In the genomic region with DNA sequence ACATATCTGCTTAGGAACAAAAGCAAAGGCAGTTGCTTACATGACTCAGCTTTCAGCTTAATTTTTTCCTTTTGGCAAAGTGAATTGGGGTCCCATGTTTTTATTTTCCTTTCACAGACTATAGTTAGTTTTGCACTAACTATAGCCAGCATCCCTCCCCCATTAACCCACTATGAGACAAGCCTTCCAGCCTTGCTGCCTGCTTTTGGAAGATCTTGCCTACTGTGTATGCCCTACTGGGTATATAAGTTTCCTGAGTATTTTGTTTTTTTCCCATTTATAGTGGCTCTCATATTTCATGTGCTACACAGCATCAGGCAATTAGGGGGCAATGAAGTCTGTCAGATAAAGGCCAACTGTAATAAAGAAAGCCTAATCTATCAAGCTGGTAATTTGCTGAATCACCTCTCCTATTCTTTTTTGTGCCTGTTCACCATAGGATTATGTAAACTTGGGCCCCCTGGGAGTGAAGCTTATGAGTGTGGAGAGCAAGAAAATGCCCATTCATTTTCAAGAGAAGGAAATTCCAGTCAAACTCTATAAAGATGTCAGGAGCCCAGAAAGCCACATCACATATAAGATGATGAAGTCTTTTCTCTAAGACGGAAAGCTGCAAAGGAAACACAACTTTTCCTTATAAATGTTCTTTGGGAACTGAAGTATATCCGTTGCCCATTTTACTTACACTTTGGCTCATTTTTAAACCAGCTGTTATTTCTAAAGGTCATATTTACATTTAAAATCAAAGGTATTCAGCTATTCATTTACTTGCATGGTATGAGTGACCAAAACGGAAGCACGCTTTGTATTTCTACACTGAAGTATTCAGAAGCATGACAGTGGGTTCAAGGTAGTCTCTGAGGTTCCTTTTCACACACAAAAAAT, we compare ENCODE assay signal across 1 cellular context.
TF ChIP-seq lines count a peak whose summit lies in the region.

No MANE protein-coding gene starts in this region.

TF ChIP-seq in HepG2, 621 proteins besides CTCF, POLR2A, EP300 and RAD21 (continued from another document and continues in another):
- TF ChIP-seq, protein P1, sequence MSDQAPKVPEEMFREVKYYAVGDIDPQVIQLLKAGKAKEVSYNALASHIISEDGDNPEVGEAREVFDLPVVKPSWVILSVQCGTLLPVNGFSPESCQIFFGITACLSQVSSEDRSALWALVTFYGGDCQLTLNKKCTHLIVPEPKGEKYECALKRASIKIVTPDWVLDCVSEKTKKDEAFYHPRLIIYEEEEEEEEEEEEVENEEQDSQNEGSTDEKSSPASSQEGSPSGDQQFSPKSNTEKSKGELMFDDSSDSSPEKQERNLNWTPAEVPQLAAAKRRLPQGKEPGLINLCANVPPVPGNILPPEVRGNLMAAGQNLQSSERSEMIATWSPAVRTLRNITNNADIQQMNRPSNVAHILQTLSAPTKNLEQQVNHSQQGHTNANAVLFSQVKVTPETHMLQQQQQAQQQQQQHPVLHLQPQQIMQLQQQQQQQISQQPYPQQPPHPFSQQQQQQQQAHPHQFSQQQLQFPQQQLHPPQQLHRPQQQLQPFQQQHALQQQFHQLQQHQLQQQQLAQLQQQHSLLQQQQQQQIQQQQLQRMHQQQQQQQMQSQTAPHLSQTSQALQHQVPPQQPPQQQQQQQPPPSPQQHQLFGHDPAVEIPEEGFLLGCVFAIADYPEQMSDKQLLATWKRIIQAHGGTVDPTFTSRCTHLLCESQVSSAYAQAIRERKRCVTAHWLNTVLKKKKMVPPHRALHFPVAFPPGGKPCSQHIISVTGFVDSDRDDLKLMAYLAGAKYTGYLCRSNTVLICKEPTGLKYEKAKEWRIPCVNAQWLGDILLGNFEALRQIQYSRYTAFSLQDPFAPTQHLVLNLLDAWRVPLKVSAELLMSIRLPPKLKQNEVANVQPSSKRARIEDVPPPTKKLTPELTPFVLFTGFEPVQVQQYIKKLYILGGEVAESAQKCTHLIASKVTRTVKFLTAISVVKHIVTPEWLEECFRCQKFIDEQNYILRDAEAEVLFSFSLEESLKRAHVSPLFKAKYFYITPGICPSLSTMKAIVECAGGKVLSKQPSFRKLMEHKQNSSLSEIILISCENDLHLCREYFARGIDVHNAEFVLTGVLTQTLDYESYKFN (CRISPR knock-in tag; conservative IDR thresholded peaks at IDR 0.05): peak; percentile 88
- TF ChIP-seq EHMT2 (IDR thresholded peaks at IDR 0.05; ENCODE audit: borderline replicate concordance, low read depth, low read length) (peak; percentile 59; the same call in 1 of the 2 replicates), ZNF17 (CRISPR knock-in tag; IDR thresholded peaks at IDR 0.05) (no peak), NR2F6 (IDR thresholded peaks at IDR 0.05) (peak; percentile 82), NR2F6 (CRISPR knock-in tag; IDR thresholded peaks at IDR 0.05) (peak; percentile 76), ASH2L (IDR thresholded peaks at IDR 0.05; ENCODE audit: insufficient read length, low read depth, low read length) (peak; percentile 98), ZNF225 (CRISPR knock-in tag; IDR thresholded peaks at IDR 0.05) (no peak), ZSCAN12 (CRISPR knock-in tag; IDR thresholded peaks at IDR 0.05) (no peak), ZNF703 (CRISPR knock-in tag; IDR thresholded peaks at IDR 0.05; ENCODE audit: borderline replicate concordance) (no peak), NRL (CRISPR knock-in tag; IDR thresholded peaks at IDR 0.05; ENCODE audit: borderline replicate concordance) (no peak), SP5 (CRISPR knock-in tag; IDR thresholded peaks at IDR 0.05; ENCODE audit: borderline replicate concordance, low read depth) (no peak), AHR (CRISPR knock-in tag; IDR thresholded peaks at IDR 0.05) (no peak), ZNF343 (CRISPR knock-in tag; IDR thresholded peaks at IDR 0.05) (no peak), ZNF251 (CRISPR knock-in tag; IDR thresholded peaks at IDR 0.05) (no peak), ZNF33B (CRISPR knock-in tag; IDR thresholded peaks at IDR 0.05) (no peak), SNAPC2 (CRISPR knock-in tag; IDR thresholded peaks at IDR 0.05) (no peak), ZNF224 (CRISPR knock-in tag; IDR thresholded peaks at IDR 0.05) (no peak), ZNF563 (CRISPR knock-in tag; IDR thresholded peaks at IDR 0.05) (no peak), RCOR2 (CRISPR knock-in tag; IDR thresholded peaks at IDR 0.05) (peak; percentile 25; the same call in 1 of the 2 replicates), ZNF549 (CRISPR knock-in tag; IDR thresholded peaks at IDR 0.05) (no peak), RBM22 (optimal IDR thresholded peaks at IDR 0.05; ENCODE audit: low read length) (no peak), ZNF605 (CRISPR knock-in tag; IDR thresholded peaks at IDR 0.05) (no peak)
- TF ChIP-seq, protein P2, sequence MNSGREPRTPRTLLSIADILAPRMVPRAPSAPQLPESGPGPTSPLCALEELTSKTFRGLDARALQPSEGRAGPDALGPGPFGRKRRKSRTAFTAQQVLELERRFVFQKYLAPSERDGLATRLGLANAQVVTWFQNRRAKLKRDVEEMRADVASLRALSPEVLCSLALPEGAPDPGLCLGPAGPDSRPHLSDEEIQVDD (CRISPR knock-in tag; IDR thresholded peaks at IDR 0.05; ENCODE audit: borderline replicate concordance): no peak
- TF ChIP-seq, protein P3, sequence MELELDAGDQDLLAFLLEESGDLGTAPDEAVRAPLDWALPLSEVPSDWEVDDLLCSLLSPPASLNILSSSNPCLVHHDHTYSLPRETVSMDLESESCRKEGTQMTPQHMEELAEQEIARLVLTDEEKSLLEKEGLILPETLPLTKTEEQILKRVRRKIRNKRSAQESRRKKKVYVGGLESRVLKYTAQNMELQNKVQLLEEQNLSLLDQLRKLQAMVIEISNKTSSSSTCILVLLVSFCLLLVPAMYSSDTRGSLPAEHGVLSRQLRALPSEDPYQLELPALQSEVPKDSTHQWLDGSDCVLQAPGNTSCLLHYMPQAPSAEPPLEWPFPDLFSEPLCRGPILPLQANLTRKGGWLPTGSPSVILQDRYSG (CRISPR knock-in tag; IDR thresholded peaks at IDR 0.05): no peak
- TF ChIP-seq, protein P4, sequence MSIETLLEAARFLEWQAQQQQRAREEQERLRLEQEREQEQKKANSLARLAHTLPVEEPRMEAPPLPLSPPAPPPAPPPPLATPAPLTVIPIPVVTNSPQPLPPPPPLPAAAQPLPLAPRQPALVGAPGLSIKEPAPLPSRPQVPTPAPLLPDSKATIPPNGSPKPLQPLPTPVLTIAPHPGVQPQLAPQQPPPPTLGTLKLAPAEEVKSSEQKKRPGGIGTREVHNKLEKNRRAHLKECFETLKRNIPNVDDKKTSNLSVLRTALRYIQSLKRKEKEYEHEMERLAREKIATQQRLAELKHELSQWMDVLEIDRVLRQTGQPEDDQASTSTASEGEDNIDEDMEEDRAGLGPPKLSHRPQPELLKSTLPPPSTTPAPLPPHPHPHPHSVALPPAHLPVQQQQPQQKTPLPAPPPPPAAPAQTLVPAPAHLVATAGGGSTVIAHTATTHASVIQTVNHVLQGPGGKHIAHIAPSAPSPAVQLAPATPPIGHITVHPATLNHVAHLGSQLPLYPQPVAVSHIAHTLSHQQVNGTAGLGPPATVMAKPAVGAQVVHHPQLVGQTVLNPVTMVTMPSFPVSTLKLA (IDR thresholded peaks at IDR 0.05): no peak
- TF ChIP-seq, protein P5, sequence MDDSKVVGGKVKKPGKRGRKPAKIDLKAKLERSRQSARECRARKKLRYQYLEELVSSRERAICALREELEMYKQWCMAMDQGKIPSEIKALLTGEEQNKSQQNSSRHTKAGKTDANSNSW (CRISPR knock-in tag; IDR thresholded peaks at IDR 0.05; ENCODE audit: borderline replicate concordance): no peak
- TF ChIP-seq, protein P6, sequence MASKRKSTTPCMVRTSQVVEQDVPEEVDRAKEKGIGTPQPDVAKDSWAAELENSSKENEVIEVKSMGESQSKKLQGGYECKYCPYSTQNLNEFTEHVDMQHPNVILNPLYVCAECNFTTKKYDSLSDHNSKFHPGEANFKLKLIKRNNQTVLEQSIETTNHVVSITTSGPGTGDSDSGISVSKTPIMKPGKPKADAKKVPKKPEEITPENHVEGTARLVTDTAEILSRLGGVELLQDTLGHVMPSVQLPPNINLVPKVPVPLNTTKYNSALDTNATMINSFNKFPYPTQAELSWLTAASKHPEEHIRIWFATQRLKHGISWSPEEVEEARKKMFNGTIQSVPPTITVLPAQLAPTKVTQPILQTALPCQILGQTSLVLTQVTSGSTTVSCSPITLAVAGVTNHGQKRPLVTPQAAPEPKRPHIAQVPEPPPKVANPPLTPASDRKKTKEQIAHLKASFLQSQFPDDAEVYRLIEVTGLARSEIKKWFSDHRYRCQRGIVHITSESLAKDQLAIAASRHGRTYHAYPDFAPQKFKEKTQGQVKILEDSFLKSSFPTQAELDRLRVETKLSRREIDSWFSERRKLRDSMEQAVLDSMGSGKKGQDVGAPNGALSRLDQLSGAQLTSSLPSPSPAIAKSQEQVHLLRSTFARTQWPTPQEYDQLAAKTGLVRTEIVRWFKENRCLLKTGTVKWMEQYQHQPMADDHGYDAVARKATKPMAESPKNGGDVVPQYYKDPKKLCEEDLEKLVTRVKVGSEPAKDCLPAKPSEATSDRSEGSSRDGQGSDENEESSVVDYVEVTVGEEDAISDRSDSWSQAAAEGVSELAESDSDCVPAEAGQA (IDR thresholded peaks at IDR 0.05; ENCODE audit: low read depth): no peak
- TF ChIP-seq, protein P6 (CRISPR knock-in tag; IDR thresholded peaks at IDR 0.05; ENCODE audit: borderline replicate concordance): no peak
- TF ChIP-seq, protein P7, sequence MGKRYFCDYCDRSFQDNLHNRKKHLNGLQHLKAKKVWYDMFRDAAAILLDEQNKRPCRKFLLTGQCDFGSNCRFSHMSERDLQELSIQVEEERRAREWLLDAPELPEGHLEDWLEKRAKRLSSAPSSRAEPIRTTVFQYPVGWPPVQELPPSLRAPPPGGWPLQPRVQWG (CRISPR knock-in tag; IDR thresholded peaks at IDR 0.05; ENCODE audit: borderline replicate concordance, low read depth): no peak
- TF ChIP-seq, protein P8, sequence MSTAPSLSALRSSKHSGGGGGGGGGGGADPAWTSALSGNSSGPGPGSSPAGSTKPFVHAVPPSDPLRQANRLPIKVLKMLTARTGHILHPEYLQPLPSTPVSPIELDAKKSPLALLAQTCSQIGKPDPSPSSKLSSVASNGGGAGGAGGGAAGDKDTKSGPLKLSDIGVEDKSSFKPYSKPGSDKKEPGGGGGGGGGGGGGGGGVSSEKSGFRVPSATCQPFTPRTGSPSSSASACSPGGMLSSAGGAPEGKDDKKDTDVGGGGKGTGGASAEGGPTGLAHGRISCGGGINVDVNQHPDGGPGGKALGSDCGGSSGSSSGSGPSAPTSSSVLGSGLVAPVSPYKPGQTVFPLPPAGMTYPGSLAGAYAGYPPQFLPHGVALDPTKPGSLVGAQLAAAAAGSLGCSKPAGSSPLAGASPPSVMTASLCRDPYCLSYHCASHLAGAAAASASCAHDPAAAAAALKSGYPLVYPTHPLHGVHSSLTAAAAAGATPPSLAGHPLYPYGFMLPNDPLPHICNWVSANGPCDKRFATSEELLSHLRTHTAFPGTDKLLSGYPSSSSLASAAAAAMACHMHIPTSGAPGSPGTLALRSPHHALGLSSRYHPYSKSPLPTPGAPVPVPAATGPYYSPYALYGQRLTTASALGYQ (CRISPR knock-in tag; IDR thresholded peaks at IDR 0.05): no peak; the same call in 1 of the 2 replicates
- TF ChIP-seq, protein P9, sequence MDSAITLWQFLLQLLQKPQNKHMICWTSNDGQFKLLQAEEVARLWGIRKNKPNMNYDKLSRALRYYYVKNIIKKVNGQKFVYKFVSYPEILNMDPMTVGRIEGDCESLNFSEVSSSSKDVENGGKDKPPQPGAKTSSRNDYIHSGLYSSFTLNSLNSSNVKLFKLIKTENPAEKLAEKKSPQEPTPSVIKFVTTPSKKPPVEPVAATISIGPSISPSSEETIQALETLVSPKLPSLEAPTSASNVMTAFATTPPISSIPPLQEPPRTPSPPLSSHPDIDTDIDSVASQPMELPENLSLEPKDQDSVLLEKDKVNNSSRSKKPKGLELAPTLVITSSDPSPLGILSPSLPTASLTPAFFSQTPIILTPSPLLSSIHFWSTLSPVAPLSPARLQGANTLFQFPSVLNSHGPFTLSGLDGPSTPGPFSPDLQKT (CRISPR knock-in tag; IDR thresholded peaks at IDR 0.05; ENCODE audit: borderline replicate concordance): no peak
- TF ChIP-seq, protein P10, sequence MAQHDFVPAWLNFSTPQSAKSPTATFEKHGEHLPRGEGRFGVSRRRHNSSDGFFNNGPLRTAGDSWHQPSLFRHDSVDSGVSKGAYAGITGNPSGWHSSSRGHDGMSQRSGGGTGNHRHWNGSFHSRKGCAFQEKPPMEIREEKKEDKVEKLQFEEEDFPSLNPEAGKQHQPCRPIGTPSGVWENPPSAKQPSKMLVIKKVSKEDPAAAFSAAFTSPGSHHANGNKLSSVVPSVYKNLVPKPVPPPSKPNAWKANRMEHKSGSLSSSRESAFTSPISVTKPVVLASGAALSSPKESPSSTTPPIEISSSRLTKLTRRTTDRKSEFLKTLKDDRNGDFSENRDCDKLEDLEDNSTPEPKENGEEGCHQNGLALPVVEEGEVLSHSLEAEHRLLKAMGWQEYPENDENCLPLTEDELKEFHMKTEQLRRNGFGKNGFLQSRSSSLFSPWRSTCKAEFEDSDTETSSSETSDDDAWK (CRISPR knock-in tag; IDR thresholded peaks at IDR 0.05): no peak
- TF ChIP-seq, protein P11, sequence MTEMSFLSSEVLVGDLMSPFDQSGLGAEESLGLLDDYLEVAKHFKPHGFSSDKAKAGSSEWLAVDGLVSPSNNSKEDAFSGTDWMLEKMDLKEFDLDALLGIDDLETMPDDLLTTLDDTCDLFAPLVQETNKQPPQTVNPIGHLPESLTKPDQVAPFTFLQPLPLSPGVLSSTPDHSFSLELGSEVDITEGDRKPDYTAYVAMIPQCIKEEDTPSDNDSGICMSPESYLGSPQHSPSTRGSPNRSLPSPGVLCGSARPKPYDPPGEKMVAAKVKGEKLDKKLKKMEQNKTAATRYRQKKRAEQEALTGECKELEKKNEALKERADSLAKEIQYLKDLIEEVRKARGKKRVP (CRISPR knock-in tag; IDR thresholded peaks at IDR 0.05): no peak
